29 cellular contexts compared by ENCODE assay signal in the genomic region with DNA sequence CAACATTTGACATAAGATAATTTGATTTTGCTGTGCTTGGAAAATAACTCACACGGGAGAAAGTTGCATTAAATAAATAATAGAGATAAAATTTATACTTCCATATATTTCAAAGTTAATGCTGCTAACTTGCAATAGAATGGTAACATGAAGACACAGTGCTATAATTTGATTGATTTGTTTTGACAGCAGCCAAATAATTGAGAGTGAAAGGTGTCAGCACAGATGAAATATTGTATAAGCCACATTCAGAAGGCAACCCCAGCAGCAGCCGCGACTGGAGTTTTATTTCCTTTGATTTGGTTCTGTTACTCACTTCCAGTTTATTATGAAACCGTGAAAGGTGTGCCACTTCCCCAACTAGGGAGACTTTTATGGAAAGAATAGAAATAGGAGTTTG.
DNase-seq lines count a peak whose midpoint lies in the region; ATAC-seq and TF ChIP-seq lines count a peak whose summit lies in the region.
"Had no signal": no experiment of that assay in that cellular context is flagged by ENCODE, and none has a peak within 500 bp of the region (broad histone marks: within the 10 kb centered on the region; RNA-seq: fewer than 3 reads in every experiment).

No MANE protein-coding gene starts in this region.

- no peak overlapping the region for H3K4me3 ChIP-seq in neural cell (ENCODE audit: low read length)
- H3K4me3 ChIP-seq: A549; BLaER1; BLaER1 treated with 17β-estradiol and CSF1 and Interleukin-3, amounts not matched to agents 10 nM and 100 nM had no signal

- TF ChIP-seq RAD21 in neural cell (conservative IDR thresholded peaks at IDR 0.05): no peak

- no peaks in the 10 kb centered on the region for H3K36me3 ChIP-seq in neural cell (ENCODE audit: insufficient read depth, low read length)
- H3K36me3 ChIP-seq: BE2C; BLaER1; BLaER1 treated with 17β-estradiol and CSF1 and Interleukin-3, amounts not matched to agents 10 nM and 100 nM had no signal

- no peaks in the 10 kb centered on the region for H4K20me1 ChIP-seq in neural cell (ENCODE audit: insufficient read depth)
- H4K20me1 ChIP-seq: BLaER1; BLaER1 treated with 17β-estradiol and CSF1 and Interleukin-3, amounts not matched to agents 10 nM and 100 nM had no signal

- no peak overlapping the region for H3K4me2 ChIP-seq in neural cell (ENCODE audit: low read length)
- H3K4me2 ChIP-seq: A549; BLaER1; BLaER1 treated with 17β-estradiol and CSF1 and Interleukin-3, amounts not matched to agents 10 nM and 100 nM had no signal

- TF ChIP-seq CTCF in neural cell (IDR thresholded peaks at IDR 0.05; ENCODE audit: poor library complexity, severe bottlenecking): no peak

- H2AFZ ChIP-seq in neural cell (ENCODE audit: low read depth, low read length): no peak overlapping the region

- H3K27me3 ChIP-seq in neural cell (ENCODE audit: insufficient read depth, low read depth, low read length): no peaks in the 10 kb centered on the region
- H3K27me3 ChIP-seq: BLaER1; BLaER1 treated with 17β-estradiol and CSF1 and Interleukin-3, amounts not matched to agents 10 nM and 100 nM had no signal

- CTCF ChIA-PET in HEK293T (lab: Yijun Ruan, JAX): no interaction called here

- H3K79me2 ChIP-seq in neural cell (replicated peaks; ENCODE audit: insufficient read depth, low read length): no peaks in the 10 kb centered on the region

- no peaks in the 10 kb centered on the region for H3K9me2 ChIP-seq in neural cell (ENCODE audit: insufficient read depth, low read length)

- no peak overlapping the region for H3K27ac ChIP-seq in neural cell (ENCODE audit: low read length)
- H3K27ac ChIP-seq: 22Rv1; A549; BLaER1; BLaER1 treated with 17β-estradiol and CSF1 and Interleukin-3, amounts not matched to agents 10 nM and 100 nM; C4-2B had no signal

- POLR2A ChIA-PET in HEK293T (lab: Yijun Ruan, JAX): no interaction called here

- H3K9me3 ChIP-seq in neural cell (ENCODE audit: low read length): no peaks in the 10 kb centered on the region
- H3K9me3 ChIP-seq: A549; BE2C; BLaER1; BLaER1 treated with 17β-estradiol and CSF1 and Interleukin-3, amounts not matched to agents 10 nM and 100 nM; Caco-2 had no signal

- no peak for DNase-seq in HEK293T (ENCODE audit: extremely low spot score)
- DNase-seq in activated CD4-positive, alpha-beta T cell treated with anti-CD3 and anti-CD28 coated beads, Interleukin-2, amount 50 U/mL, for 1 hour: no peak
- DNase-seq: 8988T; ACHN; AML-193; BE2C; C1 segment of cervical spinal cord; Caco-2; Calu3; CD4-positive, alpha-beta memory T cell; CD4-positive, alpha-beta T cell; CD4-positive, CD25-positive, alpha-beta regulatory T cell; CD8-positive, alpha-beta memory T cell; CD8-positive, alpha-beta T cell; COR-L47; DMS 273 treated with DMSO at 0.1 percent for 48 hours; DMS153; DMS53; DMS79; DMS79 treated with DMSO at 0.1 percent for 48 hours; DND-41; EL had no signal

- H3F3A ChIP-seq in neural cell (ENCODE audit: insufficient read depth, low read length, poor library complexity, severe bottlenecking): no peaks in the 10 kb centered on the region

- no peak overlapping the region for H3K9ac ChIP-seq in neural cell (ENCODE audit: low read length)
- H3K9ac ChIP-seq: BLaER1; BLaER1 treated with 17β-estradiol and CSF1 and Interleukin-3, amounts not matched to agents 10 nM and 100 nM had no signal

- ATAC-seq in HG02571 (IDR thresholded peaks at IDR 0.05; ENCODE audit: unreplicated experiment): no peak
- ATAC-seq: A549; CD8-positive, alpha-beta T cell had no signal

- TF ChIP-seq EP300 in neural cell (conservative IDR thresholded peaks at IDR 0.05; ENCODE audit: poor library complexity, severe bottlenecking): peak; percentile 98

TF ChIP-seq in HEK293T, 16 proteins besides CTCF, POLR2A, EP300 and RAD21:
- TF ChIP-seq, protein P1, sequence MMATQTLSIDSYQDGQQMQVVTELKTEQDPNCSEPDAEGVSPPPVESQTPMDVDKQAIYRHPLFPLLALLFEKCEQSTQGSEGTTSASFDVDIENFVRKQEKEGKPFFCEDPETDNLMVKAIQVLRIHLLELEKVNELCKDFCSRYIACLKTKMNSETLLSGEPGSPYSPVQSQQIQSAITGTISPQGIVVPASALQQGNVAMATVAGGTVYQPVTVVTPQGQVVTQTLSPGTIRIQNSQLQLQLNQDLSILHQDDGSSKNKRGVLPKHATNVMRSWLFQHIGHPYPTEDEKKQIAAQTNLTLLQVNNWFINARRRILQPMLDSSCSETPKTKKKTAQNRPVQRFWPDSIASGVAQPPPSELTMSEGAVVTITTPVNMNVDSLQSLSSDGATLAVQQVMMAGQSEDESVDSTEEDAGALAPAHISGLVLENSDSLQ (IDR thresholded peaks at IDR 0.05): peak; percentile 61; the same call in 1 of the 2 replicates
- no peak for TF ChIP-seq SUZ12 (IDR thresholded peaks at IDR 0.05)
TF ChIP-seq in HEK293T: peak in this region for 1.

TF ChIP-seq in neural cell, 6 proteins besides CTCF, POLR2A, EP300 and RAD21:
- TF ChIP-seq POLR2AphosphoS5 (IDR thresholded peaks at IDR 0.05) (peak; percentile 98), SMC3 (conservative IDR thresholded peaks at IDR 0.05; ENCODE audit: poor library complexity) (no peak)
